22 cellular contexts compared by ENCODE assay signal in the genomic region with DNA sequence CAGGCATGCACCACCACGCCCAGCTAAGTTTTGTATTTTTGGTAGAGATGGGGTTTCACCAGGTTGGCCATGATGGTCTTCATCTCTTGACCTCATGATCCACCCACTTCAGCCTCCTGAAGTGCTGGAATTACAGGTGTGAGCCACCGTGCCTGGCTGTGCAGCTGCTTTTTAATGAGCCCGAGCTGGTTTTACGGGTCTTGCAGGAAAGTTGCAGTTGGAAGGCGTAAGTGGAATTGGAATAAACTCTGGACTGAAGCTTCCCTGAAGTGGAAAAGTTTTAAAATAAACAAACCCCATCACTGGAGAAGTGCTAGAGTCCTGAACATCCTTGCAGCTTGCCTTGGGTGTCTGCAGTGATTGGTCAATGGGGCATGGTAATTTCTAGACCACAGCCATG. TPM values are rescaled to one million over a fixed set of nuclear protein-coding genes. Genes with fewer than 3 reads are reported as not detected.
"Had no signal": no experiment of that assay in that cellular context is flagged by ENCODE, and none has a peak within 500 bp of the region (broad histone marks: within the 10 kb centered on the region; RNA-seq: fewer than 3 reads in every experiment).

No MANE protein-coding gene starts in this region.

- ATAC-seq: effector memory CD8-positive, alpha-beta T cell; left lobe of liver; naive thymus-derived CD8-positive, alpha-beta T cell; right cardiac atrium; stimulated activated naive CD8-positive, alpha-beta T cell treated with anti-CD3 and anti-CD28 coated beads, Interleukin-15, amount 100 ng/mL, for 72 hours; T-cell had no signal

- H3K27ac ChIP-seq: brain microvascular endothelial cell, epithelial cell of prostate, thoracic aorta had no signal

- H3K27ac Mint-ChIP-seq: activated naive CD8-positive, alpha-beta T cell treated with anti-CD3 and anti-CD28 coated beads, Interleukin-2, amount 10 ng/mL, durations not matched to agents 7 days and 5 days; dendritic cell treated with granulocyte-macrophage colony-stimulating factor and Interleukin-4, amounts not matched to agents 40 ng/mL and 50 ng/mL, for 4 days; memory B cell; naive thymus-derived CD8-positive, alpha-beta T cell; stimulated activated naive CD8-positive, alpha-beta T cell treated with anti-CD3 and anti-CD28 coated beads, Interleukin-15, amount 100 ng/mL, for 72 hours; T-cell had no signal

- H3K27me3 ChIP-seq: brain microvascular endothelial cell had no signal

- H3K36me3 Mint-ChIP-seq: activated naive CD8-positive, alpha-beta T cell treated with anti-CD3 and anti-CD28 coated beads, Interleukin-2, amount 10 ng/mL, durations not matched to agents 7 days and 5 days; memory B cell; T-cell had no signal

- DNase-seq: activated CD4-positive, alpha-beta T cell treated with anti-CD3 and anti-CD28 coated beads for 1 hour; activated CD4-positive, alpha-beta T cell treated with anti-CD3 and anti-CD28 coated beads, Interleukin-2, amount 50 U/mL, for 4 hours; activated naive CD4-positive, alpha-beta T cell; activated naive CD8-positive, alpha-beta T cell treated with anti-CD3 and anti-CD28 coated beads, Interleukin-2, amount 10 ng/mL, durations not matched to agents 7 days and 5 days; activated T-cell treated with anti-CD3 and anti-CD28 coated beads for 4 hours; brain microvascular endothelial cell; effector memory CD8-positive, alpha-beta T cell; naive thymus-derived CD8-positive, alpha-beta T cell; stimulated activated naive CD8-positive, alpha-beta T cell treated with anti-CD3 and anti-CD28 coated beads, Interleukin-15, amount 100 ng/mL, for 72 hours; T-cell; T1000 had no signal

- H3K36me3 ChIP-seq: brain microvascular endothelial cell, thoracic aorta had no signal

- H3K4me1 Mint-ChIP-seq: memory B cell had no signal

- H3K4me3 ChIP-seq: thoracic aorta had no signal

- H3K4me3 Mint-ChIP-seq: activated naive CD8-positive, alpha-beta T cell treated with anti-CD3 and anti-CD28 coated beads, Interleukin-2, amount 10 ng/mL, durations not matched to agents 7 days and 5 days; dendritic cell treated with granulocyte-macrophage colony-stimulating factor and Interleukin-4, amounts not matched to agents 40 ng/mL and 50 ng/mL, for 4 days; effector memory CD8-positive, alpha-beta T cell; memory B cell; naive thymus-derived CD8-positive, alpha-beta T cell; stimulated activated naive CD8-positive, alpha-beta T cell treated with anti-CD3 and anti-CD28 coated beads, Interleukin-15, amount 100 ng/mL, for 72 hours; T-cell had no signal

RNA-seq across cellular contexts. Expression of gene KIF25, which starts 40.4 kb away (rescaled TPM):
- total RNA-seq: activated naive CD8-positive, alpha-beta T cell treated with anti-CD3 and anti-CD28 coated beads, Interleukin-2, amount 10 ng/mL, durations not matched to agents 7 days and 5 days; naive thymus-derived CD8-positive, alpha-beta T cell; posterior vena cava; T-cell; thoracic aorta; urinary bladder had no signal
- polyA plus RNA-seq: naive thymus-derived CD8-positive, alpha-beta T cell had no signal

RNA-seq across cellular contexts. Expression of gene FRMD1, which starts 41.2 kb away (rescaled TPM):
- total RNA-seq: activated naive CD8-positive, alpha-beta T cell treated with anti-CD3 and anti-CD28 coated beads, Interleukin-2, amount 10 ng/mL, durations not matched to agents 7 days and 5 days; cerebellum; frontal cortex; mucosa of gallbladder; naive thymus-derived CD8-positive, alpha-beta T cell; T-cell; thoracic aorta had no signal
- polyA plus RNA-seq: naive thymus-derived CD8-positive, alpha-beta T cell had no signal
